ENCODE assay signal across 1 cellular context in the genomic region with DNA sequence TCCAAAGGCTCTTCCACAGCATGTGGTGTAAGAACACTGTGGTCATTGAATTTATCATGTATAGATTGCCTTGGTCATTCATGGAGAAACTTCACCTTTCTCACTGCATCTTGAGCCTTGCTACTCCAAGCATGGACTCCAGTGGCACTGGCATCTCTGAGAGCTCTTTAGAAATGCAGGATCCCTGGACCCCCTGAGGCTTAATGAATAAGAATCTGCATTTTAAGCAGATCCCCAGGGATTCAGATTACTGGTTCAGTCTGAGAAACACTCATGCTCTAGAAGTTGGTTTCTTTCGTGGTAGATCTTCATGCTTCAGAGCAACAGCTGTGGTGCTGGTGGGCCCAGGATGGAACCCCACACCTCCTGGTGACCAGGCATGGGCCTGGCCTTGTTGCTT.
TF ChIP-seq lines count a peak whose summit lies in the region.

No MANE protein-coding gene starts in this region.

TF ChIP-seq in GM23338, 12 proteins besides CTCF, POLR2A, EP300 and RAD21 (continued from another document):
- TF ChIP-seq, protein P1, sequence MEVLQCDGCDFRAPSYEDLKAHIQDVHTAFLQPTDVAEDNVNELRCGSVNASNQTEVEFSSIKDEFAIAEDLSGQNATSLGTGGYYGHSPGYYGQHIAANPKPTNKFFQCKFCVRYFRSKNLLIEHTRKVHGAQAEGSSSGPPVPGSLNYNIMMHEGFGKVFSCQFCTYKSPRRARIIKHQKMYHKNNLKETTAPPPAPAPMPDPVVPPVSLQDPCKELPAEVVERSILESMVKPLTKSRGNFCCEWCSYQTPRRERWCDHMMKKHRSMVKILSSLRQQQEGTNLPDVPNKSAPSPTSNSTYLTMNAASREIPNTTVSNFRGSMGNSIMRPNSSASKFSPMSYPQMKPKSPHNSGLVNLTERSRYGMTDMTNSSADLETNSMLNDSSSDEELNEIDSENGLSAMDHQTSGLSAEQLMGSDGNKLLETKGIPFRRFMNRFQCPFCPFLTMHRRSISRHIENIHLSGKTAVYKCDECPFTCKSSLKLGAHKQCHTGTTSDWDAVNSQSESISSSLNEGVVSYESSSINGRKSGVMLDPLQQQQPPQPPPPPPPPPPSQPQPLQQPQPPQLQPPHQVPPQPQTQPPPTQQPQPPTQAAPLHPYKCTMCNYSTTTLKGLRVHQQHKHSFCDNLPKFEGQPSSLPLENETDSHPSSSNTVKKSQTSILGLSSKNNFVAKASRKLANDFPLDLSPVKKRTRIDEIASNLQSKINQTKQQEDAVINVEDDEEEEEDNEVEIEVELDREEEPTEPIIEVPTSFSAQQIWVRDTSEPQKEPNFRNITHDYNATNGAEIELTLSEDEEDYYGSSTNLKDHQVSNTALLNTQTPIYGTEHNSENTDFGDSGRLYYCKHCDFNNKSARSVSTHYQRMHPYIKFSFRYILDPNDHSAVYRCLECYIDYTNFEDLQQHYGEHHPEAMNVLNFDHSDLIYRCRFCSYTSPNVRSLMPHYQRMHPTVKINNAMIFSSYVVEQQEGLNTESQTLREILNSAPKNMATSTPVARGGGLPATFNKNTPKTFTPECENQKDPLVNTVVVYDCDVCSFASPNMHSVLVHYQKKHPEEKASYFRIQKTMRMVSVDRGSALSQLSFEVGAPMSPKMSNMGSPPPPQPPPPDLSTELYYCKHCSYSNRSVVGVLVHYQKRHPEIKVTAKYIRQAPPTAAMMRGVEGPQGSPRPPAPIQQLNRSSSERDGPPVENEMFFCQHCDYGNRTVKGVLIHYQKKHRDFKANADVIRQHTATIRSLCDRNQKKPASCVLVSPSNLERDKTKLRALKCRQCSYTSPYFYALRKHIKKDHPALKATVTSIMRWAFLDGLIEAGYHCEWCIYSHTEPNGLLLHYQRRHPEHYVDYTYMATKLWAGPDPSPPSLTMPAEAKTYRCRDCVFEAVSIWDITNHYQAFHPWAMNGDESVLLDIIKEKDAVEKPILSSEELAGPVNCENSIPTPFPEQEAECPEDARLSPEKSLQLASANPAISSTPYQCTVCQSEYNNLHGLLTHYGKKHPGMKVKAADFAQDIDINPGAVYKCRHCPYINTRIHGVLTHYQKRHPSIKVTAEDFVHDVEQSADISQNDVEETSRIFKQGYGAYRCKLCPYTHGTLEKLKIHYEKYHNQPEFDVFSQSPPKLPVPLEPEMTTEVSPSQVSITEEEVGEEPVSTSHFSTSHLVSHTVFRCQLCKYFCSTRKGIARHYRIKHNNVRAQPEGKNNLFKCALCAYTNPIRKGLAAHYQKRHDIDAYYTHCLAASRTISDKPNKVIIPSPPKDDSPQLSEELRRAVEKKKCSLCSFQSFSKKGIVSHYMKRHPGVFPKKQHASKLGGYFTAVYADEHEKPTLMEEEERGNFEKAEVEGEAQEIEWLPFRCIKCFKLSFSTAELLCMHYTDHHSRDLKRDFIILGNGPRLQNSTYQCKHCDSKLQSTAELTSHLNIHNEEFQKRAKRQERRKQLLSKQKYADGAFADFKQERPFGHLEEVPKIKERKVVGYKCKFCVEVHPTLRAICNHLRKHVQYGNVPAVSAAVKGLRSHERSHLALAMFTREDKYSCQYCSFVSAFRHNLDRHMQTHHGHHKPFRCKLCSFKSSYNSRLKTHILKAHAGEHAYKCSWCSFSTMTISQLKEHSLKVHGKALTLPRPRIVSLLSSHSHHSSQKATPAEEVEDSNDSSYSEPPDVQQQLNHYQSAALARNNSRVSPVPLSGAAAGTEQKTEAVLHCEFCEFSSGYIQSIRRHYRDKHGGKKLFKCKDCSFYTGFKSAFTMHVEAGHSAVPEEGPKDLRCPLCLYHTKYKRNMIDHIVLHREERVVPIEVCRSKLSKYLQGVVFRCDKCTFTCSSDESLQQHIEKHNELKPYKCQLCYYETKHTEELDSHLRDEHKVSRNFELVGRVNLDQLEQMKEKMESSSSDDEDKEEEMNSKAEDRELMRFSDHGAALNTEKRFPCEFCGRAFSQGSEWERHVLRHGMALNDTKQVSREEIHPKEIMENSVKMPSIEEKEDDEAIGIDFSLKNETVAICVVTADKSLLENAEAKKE (CRISPR knock-in tag; IDR thresholded peaks at IDR 0.05) = peak; percentile 78; the same call in 1 of the 2 replicates
- TF ChIP-seq CREB1 (CRISPR knock-in tag; IDR thresholded peaks at IDR 0.05; ENCODE audit: low read depth) (no peak), EZH2 (IDR thresholded peaks at IDR 0.05; ENCODE audit: low read depth, unreplicated experiment) (no peak), JUNB (IDR thresholded peaks at IDR 0.05; ENCODE audit: unreplicated experiment) (no peak)
